ENCODE assay signal across 2 cellular contexts in the genomic region with DNA sequence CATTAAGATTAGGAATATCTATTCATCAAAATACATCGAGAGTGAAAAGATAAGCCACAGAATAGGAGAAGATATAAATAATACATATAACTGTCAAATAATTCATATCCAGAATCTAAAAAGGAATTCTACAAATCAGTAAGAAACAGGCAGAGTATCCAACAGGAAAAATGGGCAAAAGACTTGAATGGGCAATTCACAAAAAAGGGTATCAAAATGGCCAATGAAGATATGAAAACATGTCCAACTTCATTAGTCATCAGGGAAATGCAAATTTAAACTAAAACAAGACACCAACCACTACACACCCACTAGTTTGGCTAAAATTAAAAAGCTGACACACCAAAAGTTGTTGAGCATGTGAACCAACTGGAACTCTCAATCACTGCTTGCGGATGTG.
TF ChIP-seq lines count a peak whose summit lies in the region.

No MANE protein-coding gene starts in this region.

TF ChIP-seq in K562, 482 proteins besides CTCF, POLR2A, EP300 and RAD21 (continued from another document):
- TF ChIP-seq GTF3C2 (IDR thresholded peaks at IDR 0.05; ENCODE audit: borderline replicate concordance, extremely low read depth, insufficient read length) = no peak
- no peak for TF ChIP-seq MTF1 (CRISPR knock-in tag; IDR thresholded peaks at IDR 0.05; ENCODE audit: borderline replicate concordance)
- TF ChIP-seq ZNF316 (IDR thresholded peaks at IDR 0.05) = peak; percentile 37
- TF ChIP-seq HSF4 (CRISPR knock-in tag; IDR thresholded peaks at IDR 0.05; ENCODE audit: borderline replicate concordance) = no peak
- TF ChIP-seq SMC3 (conservative IDR thresholded peaks at IDR 0.05; ENCODE audit: insufficient read depth, low read depth, low read length) = no peak
- TF ChIP-seq PTTG1 (tag; IDR thresholded peaks at IDR 0.05; ENCODE audit: low read depth) = no peak
- no peak for TF ChIP-seq SP2 (IDR thresholded peaks at IDR 0.05; ENCODE audit: extremely low read depth, low read depth, low read length, poor library complexity, severe bottlenecking)
- TF ChIP-seq AFF1 (IDR thresholded peaks at IDR 0.05; ENCODE audit: low read depth in 1 of 2, partially characterized antibody in 2 of 2) = peak in 1 of 2 experiments; percentile 98
- no peak for TF ChIP-seq BACH1 (tag; IDR thresholded peaks at IDR 0.05)
TF ChIP-seq in K562: peak in this region for 2.

TF ChIP-seq in GM23338, 12 proteins besides CTCF, POLR2A, EP300 and RAD21:
- TF ChIP-seq, protein P1, sequence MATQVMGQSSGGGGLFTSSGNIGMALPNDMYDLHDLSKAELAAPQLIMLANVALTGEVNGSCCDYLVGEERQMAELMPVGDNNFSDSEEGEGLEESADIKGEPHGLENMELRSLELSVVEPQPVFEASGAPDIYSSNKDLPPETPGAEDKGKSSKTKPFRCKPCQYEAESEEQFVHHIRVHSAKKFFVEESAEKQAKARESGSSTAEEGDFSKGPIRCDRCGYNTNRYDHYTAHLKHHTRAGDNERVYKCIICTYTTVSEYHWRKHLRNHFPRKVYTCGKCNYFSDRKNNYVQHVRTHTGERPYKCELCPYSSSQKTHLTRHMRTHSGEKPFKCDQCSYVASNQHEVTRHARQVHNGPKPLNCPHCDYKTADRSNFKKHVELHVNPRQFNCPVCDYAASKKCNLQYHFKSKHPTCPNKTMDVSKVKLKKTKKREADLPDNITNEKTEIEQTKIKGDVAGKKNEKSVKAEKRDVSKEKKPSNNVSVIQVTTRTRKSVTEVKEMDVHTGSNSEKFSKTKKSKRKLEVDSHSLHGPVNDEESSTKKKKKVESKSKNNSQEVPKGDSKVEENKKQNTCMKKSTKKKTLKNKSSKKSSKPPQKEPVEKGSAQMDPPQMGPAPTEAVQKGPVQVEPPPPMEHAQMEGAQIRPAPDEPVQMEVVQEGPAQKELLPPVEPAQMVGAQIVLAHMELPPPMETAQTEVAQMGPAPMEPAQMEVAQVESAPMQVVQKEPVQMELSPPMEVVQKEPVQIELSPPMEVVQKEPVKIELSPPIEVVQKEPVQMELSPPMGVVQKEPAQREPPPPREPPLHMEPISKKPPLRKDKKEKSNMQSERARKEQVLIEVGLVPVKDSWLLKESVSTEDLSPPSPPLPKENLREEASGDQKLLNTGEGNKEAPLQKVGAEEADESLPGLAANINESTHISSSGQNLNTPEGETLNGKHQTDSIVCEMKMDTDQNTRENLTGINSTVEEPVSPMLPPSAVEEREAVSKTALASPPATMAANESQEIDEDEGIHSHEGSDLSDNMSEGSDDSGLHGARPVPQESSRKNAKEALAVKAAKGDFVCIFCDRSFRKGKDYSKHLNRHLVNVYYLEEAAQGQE (IDR thresholded peaks at IDR 0.05; ENCODE audit: unreplicated experiment) = no peak
- TF ChIP-seq POLR2AphosphoS5 (IDR thresholded peaks at IDR 0.05; ENCODE audit: low read depth) = no peak
- TF ChIP-seq EZH2phosphoT487 (IDR thresholded peaks at IDR 0.05; ENCODE audit: unreplicated experiment) = no peak
- TF ChIP-seq ZNF114 (CRISPR knock-in tag; IDR thresholded peaks at IDR 0.05) = no peak
- no peak for TF ChIP-seq ZNF331 (CRISPR knock-in tag; IDR thresholded peaks at IDR 0.05; ENCODE audit: low read depth)
- TF ChIP-seq, protein P2, sequence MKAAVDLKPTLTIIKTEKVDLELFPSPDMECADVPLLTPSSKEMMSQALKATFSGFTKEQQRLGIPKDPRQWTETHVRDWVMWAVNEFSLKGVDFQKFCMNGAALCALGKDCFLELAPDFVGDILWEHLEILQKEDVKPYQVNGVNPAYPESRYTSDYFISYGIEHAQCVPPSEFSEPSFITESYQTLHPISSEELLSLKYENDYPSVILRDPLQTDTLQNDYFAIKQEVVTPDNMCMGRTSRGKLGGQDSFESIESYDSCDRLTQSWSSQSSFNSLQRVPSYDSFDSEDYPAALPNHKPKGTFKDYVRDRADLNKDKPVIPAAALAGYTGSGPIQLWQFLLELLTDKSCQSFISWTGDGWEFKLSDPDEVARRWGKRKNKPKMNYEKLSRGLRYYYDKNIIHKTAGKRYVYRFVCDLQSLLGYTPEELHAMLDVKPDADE (IDR thresholded peaks at IDR 0.05) = no peak
- no peak for TF ChIP-seq JUNB (IDR thresholded peaks at IDR 0.05; ENCODE audit: unreplicated experiment)
- TF ChIP-seq NANOG (IDR thresholded peaks at IDR 0.05; ENCODE audit: borderline replicate concordance) = no peak
- no peak for TF ChIP-seq CREB1 (CRISPR knock-in tag; IDR thresholded peaks at IDR 0.05; ENCODE audit: low read depth)
